Comparison of ENCODE assay signal across 9 cellular contexts in genomic region chr22:31102441-31103081, GRCh38. TPM values are rescaled to one million over a fixed set of nuclear protein-coding genes. Genes with fewer than 3 reads are reported as not detected.
DNase-seq lines count a peak whose midpoint lies in the region; ATAC-seq and TF ChIP-seq lines count a peak whose summit lies in the region.
"Had no signal": no experiment of that assay in that cellular context is flagged by ENCODE, and none has a peak within 500 bp of the region (broad histone marks: within the 10 kb centered on the region; RNA-seq: fewer than 3 reads in every experiment).

No MANE protein-coding gene starts in this region.

- in situ Hi-C loops in IMR-90 (cut with MboI; ENCODE audit: low sequenced_read_pairs): no loop called here

- WGBS in IMR-90 (ENCODE audit: extremely low coverage in 2 of 2, insufficient read length in 1 of 2), 2 experiments: 15% methylated on average over 7 of the region's 8 CpGs; no CpG with 5 or more reads in 1 of the 2 experiments
- WGBS in liver: 86% methylated on average over 8 of the region's 8 CpGs

- peak overlapping the region; percentile 18 for H3K4me2 ChIP-seq in IMR-90 (ENCODE audit: low read depth, low read length)

- no peak overlapping the region for H3K4me3 Mint-ChIP-seq in chondrocyte (ENCODE audit: unreplicated experiment)
- H3K4me3 Mint-ChIP-seq in T-cell: no peak overlapping the region
- no peak overlapping the region for H3K4me3 Mint-ChIP-seq in activated naive CD4-positive, alpha-beta T cell treated with anti-CD3 and anti-CD28 coated beads for 36 hours

- H3K27ac ChIP-seq in IMR-90 (ENCODE audit: insufficient read depth, low read length) (peak overlapping the region; percentile 85), liver (ENCODE audit: low read depth in 1 of 2, low read length in 2 of 2) (peak overlapping the region in 1 of 2 donors; percentile 50), tibial artery (peak overlapping the region; percentile 99 to 100)

- peak overlapping the region; percentile 94 for H3K23ac ChIP-seq in IMR-90 (ENCODE audit: low read depth, low read length)

- peak overlapping the region; percentile 77 for H4K5ac ChIP-seq in IMR-90 (ENCODE audit: low read depth, low read length)

- H3K56ac ChIP-seq in IMR-90 (ENCODE audit: extremely low read depth, insufficient read depth, low read length): peak overlapping the region; percentile 85

- H3K9me3 ChIP-seq in IMR-90 (ENCODE audit: control insufficient read depth, insufficient read depth, low read length): no peaks in the 10 kb centered on the region
- no peaks in the 10 kb centered on the region for H3K9me3 ChIP-seq in liver (ENCODE audit: control insufficient read depth in 4 of 4, low read length in 3 of 4)
- no peaks in the 10 kb centered on the region for H3K9me3 ChIP-seq in tibial artery

- peaks cover 25% of the 10 kb centered on the region for H3K9me1 ChIP-seq in IMR-90 (ENCODE audit: insufficient read depth, low read length)

- no peaks in the 10 kb centered on the region for H3K27me3 Mint-ChIP-seq in chondrocyte (ENCODE audit: low read depth)
- peaks cover 0 to under 1% of the 10 kb centered on the region in 2 donors for H3K27me3 Mint-ChIP-seq in T-cell
- H3K27me3 Mint-ChIP-seq in activated naive CD4-positive, alpha-beta T cell treated with anti-CD3 and anti-CD28 coated beads for 36 hours (ENCODE audit: low read depth): no peaks in the 10 kb centered on the region

- H3K36me3 ChIP-seq in IMR-90 (ENCODE audit: control insufficient read depth, insufficient read depth, low read length): peaks cover 56% of the 10 kb centered on the region
- H3K36me3 ChIP-seq in liver (ENCODE audit: control insufficient read depth in 4 of 4, insufficient read depth in 3 of 4, low read depth in 1 of 4, low read length in 3 of 4): peaks cover 0 to 4% (median 3%) of the 10 kb centered on the region in 4 donors
- H3K36me3 ChIP-seq in tibial artery: peaks cover 52 to 76% (median 71%) of the 10 kb centered on the region in 3 donors

- peak overlapping the region; percentile 98 for H2AK5ac ChIP-seq in IMR-90 (ENCODE audit: low read depth, low read length)

- peak overlapping the region; percentile 98 for H4K91ac ChIP-seq in IMR-90 (ENCODE audit: insufficient read depth, low read depth, low read length)

- intact Hi-C loops in IMR-90 (cut with micrococcal nuclease) (no loop called here), tibial artery (cut with DNase I; ENCODE audit: low total_unique reads) (no loop called here)
- intact Hi-C loops in activated naive CD4-positive, alpha-beta T cell treated with anti-CD3 and anti-CD28 coated beads for 36 hours (cut with micrococcal nuclease): no loop called here

- TF ChIP-seq CTCF in IMR-90 (conservative IDR thresholded peaks at IDR 0.05; ENCODE audit: low read depth, low read length): no peak
- TF ChIP-seq CTCF in chondrocyte (IDR thresholded peaks at IDR 0.05): no peak
- TF ChIP-seq CTCF in liver (IDR thresholded peaks at IDR 0.05; ENCODE audit: low read depth, low read length, missing input control): no peak
- TF ChIP-seq CTCF in tibial artery (IDR thresholded peaks at IDR 0.05): peak in 1 of 2 experiments; percentile 5

- H2AK9ac ChIP-seq in IMR-90 (replicated peaks; ENCODE audit: low read depth, low read length, poor library complexity): peak overlapping the region; percentile 90

- H2BK15ac ChIP-seq in IMR-90 (ENCODE audit: low read depth, low read length): peak overlapping the region; percentile 93; the same call in 2 of the 3 replicates

- H3K9me3 Mint-ChIP-seq in chondrocyte (ENCODE audit: low read depth) (no peaks in the 10 kb centered on the region), T-cell (no peaks in the 10 kb centered on the region)
- no peaks in the 10 kb centered on the region for H3K9me3 Mint-ChIP-seq in activated naive CD4-positive, alpha-beta T cell treated with anti-CD3 and anti-CD28 coated beads for 36 hours

- H3K9ac ChIP-seq in IMR-90 (ENCODE audit: low read depth, low read length) (peak overlapping the region; percentile 26), liver (ENCODE audit: low read depth in 1 of 2, low read length in 2 of 2) (no peak overlapping the region)

- H3K27me3 ChIP-seq in IMR-90 (ENCODE audit: control insufficient read depth, insufficient read depth, low read length): no peaks in the 10 kb centered on the region
- no peaks in the 10 kb centered on the region for H3K27me3 ChIP-seq in liver (ENCODE audit: control insufficient read depth in 4 of 4, insufficient read depth in 4 of 4, low read length in 3 of 4)
- H3K27me3 ChIP-seq in tibial artery: no peaks in the 10 kb centered on the region

- TF ChIP-seq RAD21 in IMR-90 (IDR thresholded peaks at IDR 0.05; ENCODE audit: low read length): peak; percentile 2; the same call in 1 of the 2 replicates
- TF ChIP-seq RAD21 in liver (IDR thresholded peaks at IDR 0.05): no peak

- peak overlapping the region; percentile 98 for H3K4ac ChIP-seq in IMR-90 (ENCODE audit: low read depth, low read length)

- peak; percentile 73 for ATAC-seq in IMR-90 (ENCODE audit: low read depth)
- no peak for ATAC-seq in T-cell (replicated peaks in 1 of 4)

- peaks cover 39% of the 10 kb centered on the region for H3K4me1 Mint-ChIP-seq in chondrocyte (ENCODE audit: low read depth)
- H3K4me1 Mint-ChIP-seq in T-cell: peaks cover 16 to 22% (median 20%) of the 10 kb centered on the region in 3 donors
- peaks cover 14% of the 10 kb centered on the region for H3K4me1 Mint-ChIP-seq in activated naive CD4-positive, alpha-beta T cell treated with anti-CD3 and anti-CD28 coated beads for 36 hours (ENCODE audit: low read depth)

- H3K4me1 ChIP-seq in IMR-90 (ENCODE audit: control insufficient read depth, insufficient read depth, low read length): peaks cover 57% of the 10 kb centered on the region
- H3K4me1 ChIP-seq in liver (ENCODE audit: control insufficient read depth in 4 of 4, insufficient read depth in 4 of 4, low read length in 3 of 4): peaks cover 0 to under 1% (median under 1%) of the 10 kb centered on the region in 4 donors
- H3K4me1 ChIP-seq in tibial artery: peaks cover 11 to 87% (median 78%) of the 10 kb centered on the region in 4 donors

- peaks cover 18 to 73% of the 10 kb centered on the region in 2 experiments; a peak in 3 of 4 replicates for H3K79me1 ChIP-seq in IMR-90 (ENCODE audit: low read depth in 1 of 2, low read length in 2 of 2)

- H3K14ac ChIP-seq in IMR-90 (replicated peaks; ENCODE audit: low read depth, low read length): peak overlapping the region; percentile 97

- peaks cover 6% of the 10 kb centered on the region for H3K36me3 Mint-ChIP-seq in chondrocyte (ENCODE audit: low read depth)
- H3K36me3 Mint-ChIP-seq in T-cell: no peaks in the 10 kb centered on the region
- H3K36me3 Mint-ChIP-seq in activated naive CD4-positive, alpha-beta T cell treated with anti-CD3 and anti-CD28 coated beads for 36 hours (ENCODE audit: low read depth): no peaks in the 10 kb centered on the region

- H3K18ac ChIP-seq in IMR-90 (ENCODE audit: low read depth, low read length): peak overlapping the region; percentile 62

- peak overlapping the region; percentile 97 for H2BK20ac ChIP-seq in IMR-90 (ENCODE audit: low read depth, low read length)

- H3K27ac Mint-ChIP-seq in chondrocyte (ENCODE audit: unreplicated experiment): peak overlapping the region; percentile 97
- H3K27ac Mint-ChIP-seq in T-cell: peak overlapping the region in 1 of 2 donors; percentile 52
- H3K27ac Mint-ChIP-seq in activated naive CD4-positive, alpha-beta T cell treated with anti-CD3 and anti-CD28 coated beads for 36 hours: no peak overlapping the region

- DNase-seq in IMR-90: peak; percentile 98
- no peak for DNase-seq in chondrocyte (ENCODE audit: low spot score)
- peak; percentile 93 to 97 for DNase-seq in tibial artery
- no peak for DNase-seq in activated CD4-positive, alpha-beta T cell treated with anti-CD3 and anti-CD28 coated beads, Interleukin-2, amount 50 U/mL, for 4 hours
- no peak for DNase-seq in T-cell
- no peak for DNase-seq in NCI-H1048 (lab: John Stamatoyannopoulos, UW)
- DNase-seq in activated naive CD4-positive, alpha-beta T cell treated with anti-CD3 and anti-CD28 coated beads for 36 hours: no peak

- H4K8ac ChIP-seq in IMR-90 (ENCODE audit: low read depth in 2 of 2, low read length in 2 of 2): peak overlapping the region; percentile 74 to 91

- peak overlapping the region; percentile 95 for H2BK120ac ChIP-seq in IMR-90 (ENCODE audit: low read depth, low read length)

- H3K4me3 ChIP-seq in IMR-90 (ENCODE audit: insufficient read depth, low read depth, low read length) (no peak overlapping the region), liver (ENCODE audit: low read depth in 1 of 3, low read length in 3 of 3) (no peak overlapping the region), tibial artery (no peak overlapping the region)

- TF ChIP-seq POLR2A in IMR-90 (IDR thresholded peaks at IDR 0.05; ENCODE audit: low read depth, low read length): peak; percentile 61; the same call in 1 of the 2 replicates

- dilution Hi-C loops in IMR-90 (cut with HindIII; ENCODE audit: low sequenced_read_pairs, unreplicated experiment): no loop called here

- peaks cover 25% of the 10 kb centered on the region for H4K20me1 ChIP-seq in IMR-90 (ENCODE audit: insufficient read depth, low read length)

- POLR2A ChIA-PET in IMR-90 (lab: Charles Lee; ENCODE audit: unreplicated experiment): interaction anchor here (0.5 to 0.7 kb wide), 3 partner anchors 88 to 895 kb away, joined by 3 to 7 read pairs (median 7); no protein-coding TSS in a partner anchor
- POLR2A ChIA-PET in T-cell (lab: Charles Lee): no interaction called here

- peak overlapping the region; percentile 76 for H2AFZ ChIP-seq in IMR-90 (replicated peaks; ENCODE audit: low read length, poor library complexity)

- CTCF ChIA-PET in IMR-90 (lab: Yijun Ruan, JAX) (interaction anchor here (0.5 to 1.0 kb wide), 2 partner anchors 20 to 60 kb away, joined by 3 read pairs; no protein-coding TSS in a partner anchor), T-cell (lab: Charles Lee) (interaction anchor here in 1 of 2 donors (0.6 kb wide), 1 partner anchor 538 kb away, joined by 4 read pairs; no protein-coding TSS in a partner anchor)
- CTCF ChIA-PET in activated naive CD4-positive, alpha-beta T cell treated with anti-CD3 and anti-CD28 coated beads for 36 hours (lab: Charles Lee): interaction anchor here (1.4 kb wide), 1 partner anchor 19 kb away, joined by 3 read pairs; no protein-coding TSS in a partner anchor

- peak overlapping the region; percentile 84 for H2BK5ac ChIP-seq in IMR-90 (ENCODE audit: low read depth, low read length, poor library complexity, severe bottlenecking)

- TSS peak; percentile 50 for BruUV-seq in IMR-90 (replicated peaks; lab: Mats Ljungman, UMichigan)

RNA-seq across cellular contexts. Expression of gene SELENOM, which starts 4.8 kb away (rescaled TPM):
- total RNA-seq in IMR-90 (2012; rRNA removed) (36.1 and 46.2 TPM in 2 replicates), chondrocyte (200 to 228 TPM (median 217 TPM) in 3 replicates), liver (1 to 10 TPM; 3.0 to 9.0 TPM), T-cell (10 to 100 TPM; 46.4 to 67.8 (median 53.7) TPM)
- polyA plus RNA-seq in IMR-90 (2012; rRNA removed) (270 and 369 TPM in 2 replicates), liver (10 to 100 TPM; 15.5 to 17.3 TPM)
- polyA plus RNA-seq in IMR-90 (2012; cell fraction: cytosol; rRNA removed): 662 and 853 TPM in 2 replicates
- 256 and 316 TPM in 2 replicates for polyA plus RNA-seq in IMR-90 (2012; cell fraction: nucleus; rRNA removed; ENCODE audit: low replicate concordance)
- total RNA-seq in activated naive CD4-positive, alpha-beta T cell treated with anti-CD3 and anti-CD28 coated beads for 36 hours: 10 to 100 TPM in 1 of 2 experiments, 1 to 10 TPM in 1; 9.3 to 11.0 TPM

RNA-seq across cellular contexts. Expression of gene INPP5J, which starts 20.2 kb away (rescaled TPM):
- total RNA-seq in IMR-90 (2012; rRNA removed): 0.28 and 0.36 TPM in 2 replicates
- 2.0 and 2.2 TPM in 2 replicates for polyA plus RNA-seq in IMR-90 (2012; rRNA removed)
- 0.41 and 2.1 TPM in 2 replicates for polyA plus RNA-seq in IMR-90 (2012; cell fraction: cytosol; rRNA removed)
- 9.6 and 20.2 TPM in 2 replicates for polyA plus RNA-seq in IMR-90 (2012; cell fraction: nucleus; rRNA removed; ENCODE audit: low replicate concordance)
- 3.5 to 5.9 TPM (median 5.2 TPM) in 3 replicates for total RNA-seq in chondrocyte
- under 1 TPM; 0.14 to 0.17 TPM for total RNA-seq in liver
- under 1 TPM; 0.06 to 0.08 TPM for polyA plus RNA-seq in liver
- total RNA-seq in T-cell: 1 to 10 TPM in 1 of 5 donors, under 1 TPM in 4; 0.23 to 1.1 (median 0.35) TPM
- total RNA-seq in activated naive CD4-positive, alpha-beta T cell treated with anti-CD3 and anti-CD28 coated beads for 36 hours: under 1 TPM; 0.12 to 0.17 TPM

RNA-seq across cellular contexts. Expression of gene SMTN, which starts 21.4 kb away (rescaled TPM):
- 47.2 and 53.6 TPM in 2 replicates for total RNA-seq in IMR-90 (2012; rRNA removed)
- 63.7 and 65.1 TPM in 2 replicates for polyA plus RNA-seq in IMR-90 (2012; rRNA removed)
- 97.1 and 119 TPM in 2 replicates for polyA plus RNA-seq in IMR-90 (2012; cell fraction: cytosol; rRNA removed)
- polyA plus RNA-seq in IMR-90 (2012; cell fraction: nucleus; rRNA removed; ENCODE audit: low replicate concordance): 227 and 462 TPM in 2 replicates
- 37.9 to 58.1 TPM (median 47.2 TPM) in 3 replicates for total RNA-seq in chondrocyte
- total RNA-seq in liver: 10 to 100 TPM; 11.2 to 47.3 TPM
- 10 to 100 TPM; 10.1 to 16.4 TPM for polyA plus RNA-seq in liver
- total RNA-seq in T-cell: 10 to 100 TPM in 1 of 5 donors, 1 to 10 TPM in 4; 2.6 to 10.1 (median 3.8) TPM
- total RNA-seq in activated naive CD4-positive, alpha-beta T cell treated with anti-CD3 and anti-CD28 coated beads for 36 hours: 10 to 100 TPM; 46.2 to 47.6 TPM

RNA-seq across cellular contexts. Expression of gene PLA2G3, which starts 37.7 kb away (rescaled TPM):
- total RNA-seq in IMR-90 (2012; rRNA removed) (under 0.01 TPM in 1 of 2 replicates, not detected in the other), chondrocyte (0.07 to 0.13 TPM in 2 of 3 replicates, not detected in the other), liver (not detected), T-cell (not detected)
- polyA plus RNA-seq in IMR-90 (2012; rRNA removed) (0.07 and 0.12 TPM in 2 replicates), liver (not detected)
- 0.04 TPM in 1 of 2 replicates, not detected in the other for polyA plus RNA-seq in IMR-90 (2012; cell fraction: cytosol; rRNA removed)
- 0.09 and 0.11 TPM in 2 replicates for polyA plus RNA-seq in IMR-90 (2012; cell fraction: nucleus; rRNA removed; ENCODE audit: low replicate concordance)
- total RNA-seq in activated naive CD4-positive, alpha-beta T cell treated with anti-CD3 and anti-CD28 coated beads for 36 hours: not detected
- total RNA-seq: cerebellum had no signal

RNA-seq across cellular contexts. Expression of gene RNF185, which starts 57.4 kb away (rescaled TPM):
- total RNA-seq in IMR-90 (2012; rRNA removed) (30.3 and 34.2 TPM in 2 replicates), chondrocyte (28.6 to 36.9 TPM (median 35.8 TPM) in 3 replicates), liver (10 to 100 TPM; 11.7 to 37.4 TPM), T-cell (10 to 100 TPM; 12.2 to 29.8 (median 25.9) TPM)
- polyA plus RNA-seq in IMR-90 (2012; rRNA removed) (33.6 and 38.7 TPM in 2 replicates), liver (10 to 100 TPM; 25.6 to 33.1 TPM)
- polyA plus RNA-seq in IMR-90 (2012; cell fraction: cytosol; rRNA removed): 19.1 and 21.5 TPM in 2 replicates
- polyA plus RNA-seq in IMR-90 (2012; cell fraction: nucleus; rRNA removed; ENCODE audit: low replicate concordance): 16.0 and 45.2 TPM in 2 replicates
- total RNA-seq in activated naive CD4-positive, alpha-beta T cell treated with anti-CD3 and anti-CD28 coated beads for 36 hours: 10 to 100 TPM; 11.3 to 12.3 TPM

Comparison
In these comparisons a context has a peak if more than half of its experiments do, and no peak if none do; other contexts are left out.
1. DNase-seq: peak in IMR-90 (single experiment) and tibial artery (2 of 2); none in chondrocyte (single experiment), activated CD4-positive, alpha-beta T cell treated with anti-CD3 and anti-CD28 coated beads, Interleukin-2, amount 50 U/mL, for 4 hours (0 of 2), T-cell (0 of 34), NCI-H1048 (single experiment) and activated naive CD4-positive, alpha-beta T cell treated with anti-CD3 and anti-CD28 coated beads for 36 hours (single experiment).